In genomic region chr5:136132087-136132486, GRCh38 we compare ENCODE assay signal across 8 cellular contexts. TPM values are rescaled to one million over a fixed set of nuclear protein-coding genes. Genes with fewer than 3 reads are reported as not detected.
A peak's percentile ranks its signal among the peaks of the same experiment; 100 is the strongest.
DNase-seq lines count a peak whose midpoint lies in the region; ATAC-seq and TF ChIP-seq lines count a peak whose summit lies in the region.

No MANE protein-coding gene starts in this region.

- H3K9me3 Mint-ChIP-seq in activated CD4-positive, alpha-beta memory T cell treated with anti-CD3 and anti-CD28 coated beads for 36 hours: no peaks in the 10 kb centered on the region

- H3K27me3 ChIP-seq in left ventricle myocardium inferior (ENCODE audit: low read depth): no peaks in the 10 kb centered on the region

- H3K36me3 ChIP-seq in left ventricle myocardium inferior: no peaks in the 10 kb centered on the region

- no peaks in the 10 kb centered on the region for H3K9me3 ChIP-seq in left ventricle myocardium inferior (replicated peaks)

- DNase-seq in activated CD4-positive, alpha-beta memory T cell treated with anti-CD3 and anti-CD28 coated beads for 36 hours: peak; percentile 19
- no peak for DNase-seq in left ventricle myocardium inferior
- peak; percentile 59 for DNase-seq in sciatic nerve (ENCODE audit: low spot score)
- no peak for DNase-seq in NCI-H524 treated with DMSO at 0.1 percent for 48 hours (lab: John Stamatoyannopoulos, UW)
- DNase-seq in dermis blood vessel endothelial cell: no peak
- no peak for DNase-seq in NCI-H1436 treated with DMSO at 0.1 percent for 48 hours (lab: John Stamatoyannopoulos, UW)

- H3K4me1 Mint-ChIP-seq in activated CD4-positive, alpha-beta memory T cell treated with anti-CD3 and anti-CD28 coated beads for 36 hours (ENCODE audit: low read depth): peaks cover 20% of the 10 kb centered on the region

- peak; percentile 22 for ATAC-seq in GM18502 (IDR thresholded peaks at IDR 0.05; ENCODE audit: poor library complexity, unreplicated experiment)
- ATAC-seq in HG03135 (IDR thresholded peaks at IDR 0.05; ENCODE audit: unreplicated experiment): peak; percentile 5
- peak; percentile 7 for ATAC-seq in sciatic nerve

- no peak overlapping the region for H3K27ac Mint-ChIP-seq in activated CD4-positive, alpha-beta memory T cell treated with anti-CD3 and anti-CD28 coated beads for 36 hours

- H3K27me3 Mint-ChIP-seq in activated CD4-positive, alpha-beta memory T cell treated with anti-CD3 and anti-CD28 coated beads for 36 hours: peaks cover 29% of the 10 kb centered on the region

- no peaks in the 10 kb centered on the region for H3K36me3 Mint-ChIP-seq in activated CD4-positive, alpha-beta memory T cell treated with anti-CD3 and anti-CD28 coated beads for 36 hours

- H3K4me3 ChIP-seq in left ventricle myocardium inferior: peak overlapping the region; percentile 94

- intact Hi-C loops in activated CD4-positive, alpha-beta memory T cell treated with anti-CD3 and anti-CD28 coated beads for 36 hours (cut with micrococcal nuclease): loop anchor here (2.0 kb wide), 2 partner anchors 51 to 95 kb away; no protein-coding TSS in a partner anchor
- intact Hi-C loops in left ventricle myocardium inferior (cut with micrococcal nuclease): no loop called here
- intact Hi-C loops in sciatic nerve (cut with DNase I): no loop called here

- H3K4me1 ChIP-seq in left ventricle myocardium inferior: peaks cover 61% of the 10 kb centered on the region

- CTCF ChIA-PET in activated CD4-positive, alpha-beta memory T cell treated with anti-CD3 and anti-CD28 coated beads for 36 hours (lab: Charles Lee): interaction anchor here (0.6 to 1.3 kb wide), 4 partner anchors 9 to 241 kb away, joined by 3 to 5 read pairs (median 3); no protein-coding TSS in a partner anchor

- peak overlapping the region; percentile 99 for H3K27ac ChIP-seq in left ventricle myocardium inferior (replicated peaks)

- TF ChIP-seq CTCF in left ventricle myocardium inferior (IDR thresholded peaks at IDR 0.05; ENCODE audit: borderline replicate concordance): no peak

- H3K4me3 Mint-ChIP-seq in activated CD4-positive, alpha-beta memory T cell treated with anti-CD3 and anti-CD28 coated beads for 36 hours: peak overlapping the region; percentile 78

- POLR2A ChIA-PET in activated CD4-positive, alpha-beta memory T cell treated with anti-CD3 and anti-CD28 coated beads for 36 hours (lab: Charles Lee): interaction anchor here (0.7 kb wide), 1 partner anchor 241 kb away, joined by 3 read pairs; no protein-coding TSS in a partner anchor

RNA-seq across cellular contexts. Expression of gene SMAD5, which starts 0.6 kb away (rescaled TPM):
- 10 to 100 TPM in 1 of 2 experiments, 1 to 10 TPM in 1; 9.6 to 10.9 TPM for total RNA-seq in activated CD4-positive, alpha-beta memory T cell treated with anti-CD3 and anti-CD28 coated beads for 36 hours
- total RNA-seq in left ventricle myocardium inferior (34.8 TPM), sciatic nerve (114 TPM), dermis blood vessel endothelial cell (41.4 and 49.5 TPM in 2 replicates)

Comparison
In these comparisons a context has a peak if more than half of its experiments do, and no peak if none do; other contexts are left out.
1. DNase-seq: peak in activated CD4-positive, alpha-beta memory T cell treated with anti-CD3 and anti-CD28 coated beads for 36 hours (single experiment) and sciatic nerve (single experiment); none in left ventricle myocardium inferior (single experiment), NCI-H524 treated with DMSO at 0.1 percent for 48 hours (single experiment), dermis blood vessel endothelial cell (single experiment) and NCI-H1436 treated with DMSO at 0.1 percent for 48 hours (single experiment).
2. Peak in every context shown above with its lines, with median percentiles within 50 percentile points of each other: ATAC-seq.